ENCODE assay signal across 8 cellular contexts in the genomic region with DNA sequence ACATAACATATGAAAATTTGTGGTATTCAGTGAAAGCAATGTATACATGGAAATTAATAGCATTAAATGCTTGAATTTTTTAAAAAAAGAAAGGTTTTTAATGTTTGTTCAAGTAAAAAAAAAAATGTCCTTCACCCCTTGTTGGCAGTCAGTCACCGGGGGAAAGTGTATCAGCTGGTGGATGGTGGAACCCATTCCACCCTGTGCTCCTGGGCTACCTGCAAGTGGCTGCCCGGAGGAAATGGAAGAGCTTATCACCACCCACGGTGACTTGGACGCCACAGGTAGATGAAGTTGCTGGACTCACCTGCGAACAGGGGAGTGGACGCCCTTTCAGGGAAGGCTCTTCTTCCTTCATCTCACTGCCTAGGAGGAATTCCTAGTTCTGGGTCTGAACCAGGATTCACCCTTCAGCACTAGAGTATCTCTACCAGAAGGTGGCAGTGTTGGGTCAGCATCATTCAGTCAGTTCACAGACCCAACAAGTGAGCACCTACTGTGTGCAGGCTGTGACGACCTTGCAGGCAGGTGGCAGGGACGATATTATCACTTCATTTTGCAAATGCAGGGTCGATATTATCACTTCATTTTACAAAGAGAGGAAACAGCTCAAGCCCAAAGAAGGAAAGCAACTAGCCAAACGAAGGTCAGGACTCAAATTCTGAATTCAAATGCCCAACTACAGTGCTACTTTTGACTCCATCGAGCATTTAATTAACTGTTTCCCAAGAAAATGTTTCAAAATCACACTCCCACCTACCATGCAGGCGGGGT. TPM values are rescaled to one million over a fixed set of nuclear protein-coding genes. Genes with fewer than 3 reads are reported as not detected.
DNase-seq lines count a peak whose midpoint lies in the region; ATAC-seq and TF ChIP-seq lines count a peak whose summit lies in the region.

No MANE protein-coding gene starts in this region.

- DNase-seq in NCI-H2107 treated with DMSO at 0.1 percent for 48 hours (lab: John Stamatoyannopoulos, UW; ENCODE audit: unreplicated experiment) (peak; percentile 46), NCI-H2107 (lab: John Stamatoyannopoulos, UW) (no peak), LHCN-M2 (ENCODE audit: low read depth) (peak; percentile 25), SK-N-SH (peak; percentile 78), dedifferentiated amniotic fluid mesenchymal stem cell (ENCODE audit: extremely low spot score) (peak; percentile 57), thoracic aorta (ENCODE audit: low spot score) (no peak)

- no peak for TF ChIP-seq EP300 in SK-N-SH (IDR thresholded peaks at IDR 0.05; ENCODE audit: borderline replicate concordance in 1 of 2, low read depth in 1 of 2, low read length in 1 of 2)

- H3K4me2 ChIP-seq in SK-N-SH, result no peak overlapping the region

- H3K36me3 ChIP-seq in SK-N-SH (replicated peaks in 1 of 2; ENCODE audit: control insufficient read depth in 1 of 2, insufficient read depth in 2 of 2, low read length in 1 of 2) (no peaks in the 10 kb centered on the region), liver (ENCODE audit: control insufficient read depth in 4 of 4, insufficient read depth in 3 of 4, low read depth in 1 of 4, low read length in 3 of 4) (no peaks in the 10 kb centered on the region), thoracic aorta (no peaks in the 10 kb centered on the region)

- POLR2A ChIA-PET in SK-N-SH (lab: Yijun Ruan, JAX), result no interaction called here

- WGBS in SK-N-SH (ENCODE audit: low lambda C conversion rate), result 26% methylated on average over 12 of the region's 12 CpGs
- 24% methylated on average over 12 of the region's 12 CpGs for WGBS in liver

- no peak overlapping the region; a peak in 1 of 4 replicates for H3K4me3 ChIP-seq in SK-N-SH (ENCODE audit: low read depth in 2 of 2, low read length in 1 of 2)
- no peak overlapping the region for H3K4me3 ChIP-seq in liver (ENCODE audit: low read depth in 1 of 3, low read length in 3 of 3)
- H3K4me3 ChIP-seq in thoracic aorta, result no peak overlapping the region

- no peaks in the 10 kb centered on the region for H3K9me2 ChIP-seq in SK-N-SH

- H3K27me3 ChIP-seq in SK-N-SH (ENCODE audit: insufficient read depth), result peaks cover 21% of the 10 kb centered on the region
- H3K27me3 ChIP-seq in liver (ENCODE audit: control insufficient read depth in 4 of 4, insufficient read depth in 4 of 4, low read length in 3 of 4), result peaks cover 0 to 20% (median 0%) of the 10 kb centered on the region in 4 donors
- no peaks in the 10 kb centered on the region for H3K27me3 ChIP-seq in thoracic aorta (replicated peaks; ENCODE audit: insufficient read depth)

- no peak for ATAC-seq in thoracic aorta (ENCODE audit: insufficient number of reproducible peaks, low FRiP score, low read depth)
- no peak for ATAC-seq in GM18868 (IDR thresholded peaks at IDR 0.05; ENCODE audit: unreplicated experiment)

- no peaks in the 10 kb centered on the region; a peak in 1 of 4 replicates for H3K4me1 ChIP-seq in SK-N-SH (ENCODE audit: control insufficient read depth in 1 of 2, insufficient read depth in 2 of 2, low read depth in 1 of 2, low read length in 1 of 2)
- H3K4me1 ChIP-seq in liver (ENCODE audit: control insufficient read depth in 4 of 4, insufficient read depth in 4 of 4, low read length in 3 of 4), result no peaks in the 10 kb centered on the region
- H3K4me1 ChIP-seq in thoracic aorta (ENCODE audit: control insufficient read depth in 1 of 2, low read depth in 2 of 2), result peaks cover 0 to 12% of the 10 kb centered on the region in 2 donors

- CTCF ChIA-PET in SK-N-SH (lab: Yijun Ruan, JAX), result interaction anchor here (0.6 to 18.4 kb wide), 75 partner anchors 11 to 559 kb away, joined by 3 to 944 read pairs (median 5); a partner anchor contains a TSS

- H3F3A ChIP-seq in SK-N-SH (replicated peaks; ENCODE audit: insufficient read depth), result no peaks in the 10 kb centered on the region

- TF ChIP-seq RAD21 in SK-N-SH (IDR thresholded peaks at IDR 0.05; ENCODE audit: low read length) (peak; percentile 99), liver (IDR thresholded peaks at IDR 0.05) (peak; percentile 96 to 98)

- no peaks in the 10 kb centered on the region for H3K79me2 ChIP-seq in SK-N-SH (ENCODE audit: insufficient read depth)

- no peaks in the 10 kb centered on the region for H4K20me1 ChIP-seq in SK-N-SH (ENCODE audit: insufficient read depth)

- H3K9ac ChIP-seq in SK-N-SH, result no peak overlapping the region
- H3K9ac ChIP-seq in liver (ENCODE audit: low read depth in 1 of 2, low read length in 2 of 2), result no peak overlapping the region

- H2AFZ ChIP-seq in SK-N-SH (ENCODE audit: low read depth), result no peak overlapping the region

- TF ChIP-seq CTCF in SK-N-SH (IDR thresholded peaks at IDR 0.05) (peak; percentile 94), liver (IDR thresholded peaks at IDR 0.05; ENCODE audit: low read depth, low read length, missing input control) (peak; percentile 84), thoracic aorta (IDR thresholded peaks at IDR 0.05) (peak; percentile 78)

- H3K9me3 ChIP-seq in SK-N-SH, result no peaks in the 10 kb centered on the region
- no peaks in the 10 kb centered on the region for H3K9me3 ChIP-seq in liver (ENCODE audit: control insufficient read depth in 4 of 4, low read length in 3 of 4)
- no peaks in the 10 kb centered on the region for H3K9me3 ChIP-seq in thoracic aorta

- no peak overlapping the region for H3K27ac ChIP-seq in SK-N-SH (ENCODE audit: low read depth in 2 of 2, low read length in 1 of 2)
- H3K27ac ChIP-seq in liver (ENCODE audit: low read depth in 1 of 2, low read length in 2 of 2), result no peak overlapping the region
- H3K27ac ChIP-seq in thoracic aorta, result no peak overlapping the region

TF ChIP-seq in SK-N-SH, 30 proteins besides CTCF, POLR2A, EP300 and RAD21 (continues in another document):
- TF ChIP-seq, protein P1, sequence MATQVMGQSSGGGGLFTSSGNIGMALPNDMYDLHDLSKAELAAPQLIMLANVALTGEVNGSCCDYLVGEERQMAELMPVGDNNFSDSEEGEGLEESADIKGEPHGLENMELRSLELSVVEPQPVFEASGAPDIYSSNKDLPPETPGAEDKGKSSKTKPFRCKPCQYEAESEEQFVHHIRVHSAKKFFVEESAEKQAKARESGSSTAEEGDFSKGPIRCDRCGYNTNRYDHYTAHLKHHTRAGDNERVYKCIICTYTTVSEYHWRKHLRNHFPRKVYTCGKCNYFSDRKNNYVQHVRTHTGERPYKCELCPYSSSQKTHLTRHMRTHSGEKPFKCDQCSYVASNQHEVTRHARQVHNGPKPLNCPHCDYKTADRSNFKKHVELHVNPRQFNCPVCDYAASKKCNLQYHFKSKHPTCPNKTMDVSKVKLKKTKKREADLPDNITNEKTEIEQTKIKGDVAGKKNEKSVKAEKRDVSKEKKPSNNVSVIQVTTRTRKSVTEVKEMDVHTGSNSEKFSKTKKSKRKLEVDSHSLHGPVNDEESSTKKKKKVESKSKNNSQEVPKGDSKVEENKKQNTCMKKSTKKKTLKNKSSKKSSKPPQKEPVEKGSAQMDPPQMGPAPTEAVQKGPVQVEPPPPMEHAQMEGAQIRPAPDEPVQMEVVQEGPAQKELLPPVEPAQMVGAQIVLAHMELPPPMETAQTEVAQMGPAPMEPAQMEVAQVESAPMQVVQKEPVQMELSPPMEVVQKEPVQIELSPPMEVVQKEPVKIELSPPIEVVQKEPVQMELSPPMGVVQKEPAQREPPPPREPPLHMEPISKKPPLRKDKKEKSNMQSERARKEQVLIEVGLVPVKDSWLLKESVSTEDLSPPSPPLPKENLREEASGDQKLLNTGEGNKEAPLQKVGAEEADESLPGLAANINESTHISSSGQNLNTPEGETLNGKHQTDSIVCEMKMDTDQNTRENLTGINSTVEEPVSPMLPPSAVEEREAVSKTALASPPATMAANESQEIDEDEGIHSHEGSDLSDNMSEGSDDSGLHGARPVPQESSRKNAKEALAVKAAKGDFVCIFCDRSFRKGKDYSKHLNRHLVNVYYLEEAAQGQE (IDR thresholded peaks at IDR 0.05; ENCODE audit: low read depth, low read length), result no peak

TF ChIP-seq in liver, 16 proteins besides CTCF, POLR2A, EP300 and RAD21:
- TF ChIP-seq, protein P2, sequence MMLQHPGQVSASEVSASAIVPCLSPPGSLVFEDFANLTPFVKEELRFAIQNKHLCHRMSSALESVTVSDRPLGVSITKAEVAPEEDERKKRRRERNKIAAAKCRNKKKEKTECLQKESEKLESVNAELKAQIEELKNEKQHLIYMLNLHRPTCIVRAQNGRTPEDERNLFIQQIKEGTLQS (IDR thresholded peaks at IDR 0.05), result no peak
- TF ChIP-seq, protein P3, sequence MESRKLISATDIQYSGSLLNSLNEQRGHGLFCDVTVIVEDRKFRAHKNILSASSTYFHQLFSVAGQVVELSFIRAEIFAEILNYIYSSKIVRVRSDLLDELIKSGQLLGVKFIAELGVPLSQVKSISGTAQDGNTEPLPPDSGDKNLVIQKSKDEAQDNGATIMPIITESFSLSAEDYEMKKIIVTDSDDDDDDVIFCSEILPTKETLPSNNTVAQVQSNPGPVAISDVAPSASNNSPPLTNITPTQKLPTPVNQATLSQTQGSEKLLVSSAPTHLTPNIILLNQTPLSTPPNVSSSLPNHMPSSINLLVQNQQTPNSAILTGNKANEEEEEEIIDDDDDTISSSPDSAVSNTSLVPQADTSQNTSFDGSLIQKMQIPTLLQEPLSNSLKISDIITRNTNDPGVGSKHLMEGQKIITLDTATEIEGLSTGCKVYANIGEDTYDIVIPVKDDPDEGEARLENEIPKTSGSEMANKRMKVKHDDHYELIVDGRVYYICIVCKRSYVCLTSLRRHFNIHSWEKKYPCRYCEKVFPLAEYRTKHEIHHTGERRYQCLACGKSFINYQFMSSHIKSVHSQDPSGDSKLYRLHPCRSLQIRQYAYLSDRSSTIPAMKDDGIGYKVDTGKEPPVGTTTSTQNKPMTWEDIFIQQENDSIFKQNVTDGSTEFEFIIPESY (IDR thresholded peaks at IDR 0.05), result no peak
- TF ChIP-seq NR2F2 (IDR thresholded peaks at IDR 0.05), result no peak
- no peak for TF ChIP-seq HNF4A (conservative IDR thresholded peaks at IDR 0.05)
- TF ChIP-seq YY1 (IDR thresholded peaks at IDR 0.05), result no peak
- no peak for TF ChIP-seq SP1 (IDR thresholded peaks at IDR 0.05)
- no peak for TF ChIP-seq HNF4G (IDR thresholded peaks at IDR 0.05)

RNA-seq across cellular contexts. Expression of a gene that starts 35.8 kb away (rescaled TPM):
- total RNA-seq in LHCN-M2 (2014; rRNA removed), result not detected in 2 replicates
- polyA plus RNA-seq in LHCN-M2 (2012), result not detected
- polyA plus RNA-seq in SK-N-SH (2012; rRNA removed), result not detected in 2 replicates
- polyA plus RNA-seq in SK-N-SH (2012; cell fraction: cytosol; rRNA removed), result not detected in 2 replicates
- polyA plus RNA-seq in SK-N-SH (2012; cell fraction: nucleus; rRNA removed), result not detected in 2 replicates
- not detected for total RNA-seq in liver
- polyA plus RNA-seq in liver, result not detected
- not detected for total RNA-seq in thoracic aorta

Comparison
In these comparisons a context has a peak if more than half of its experiments do, and no peak if none do; other contexts are left out.
1. DNase-seq: peak in NCI-H2107 treated with DMSO at 0.1 percent for 48 hours (single experiment), LHCN-M2 (single experiment), SK-N-SH (single experiment) and dedifferentiated amniotic fluid mesenchymal stem cell (single experiment); none in NCI-H2107 (single experiment) and thoracic aorta (single experiment).
2. Peak in every context shown above with its lines, with median percentiles within 50 percentile points of each other: CTCF ChIP-seq.